In genomic region chr10:79159141-79159619, GRCh38 we compare ENCODE assay signal across 11 cellular contexts.
DNase-seq lines count a peak whose midpoint lies in the region; ATAC-seq, FAIRE-seq and TF ChIP-seq lines count a peak whose summit lies in the region.
"Had no signal": no experiment of that assay in that cellular context is flagged by ENCODE, and none has a peak within 500 bp of the region (broad histone marks: within the 10 kb centered on the region; RNA-seq: fewer than 3 reads in every experiment).

No MANE protein-coding gene starts in this region.

- CTCF ChIA-PET in activated CD8-positive, alpha-beta T cell treated with anti-CD3 and anti-CD28 coated beads for 36 hours (lab: Charles Lee) = interaction anchor here (2.9 kb wide), 1 partner anchor 37 kb away, joined by 10 read pairs; no protein-coding TSS in a partner anchor

- peak overlapping the region; percentile 96 for H3K27ac Mint-ChIP-seq in astrocyte (ENCODE audit: unreplicated experiment)
- no peak overlapping the region for H3K27ac Mint-ChIP-seq in activated CD8-positive, alpha-beta T cell treated with anti-CD3 and anti-CD28 coated beads for 36 hours

- H3K9me3 ChIP-seq in astrocyte (ENCODE audit: insufficient read depth, low read depth, low read length) (no peaks in the 10 kb centered on the region), gastrocnemius medialis (no peaks in the 10 kb centered on the region)
- H3K9me3 ChIP-seq: right lobe of liver had no signal

- peaks cover 97% of the 10 kb centered on the region for H3K79me2 ChIP-seq in astrocyte (ENCODE audit: insufficient read depth, low read length)

- H3K4me2 ChIP-seq in astrocyte (ENCODE audit: low read length) = peak overlapping the region; percentile 65

- H3K27me3 ChIP-seq in astrocyte (ENCODE audit: insufficient read depth, low read length) (no peaks in the 10 kb centered on the region), gastrocnemius medialis (no peaks in the 10 kb centered on the region)
- H3K27me3 ChIP-seq: right lobe of liver had no signal

- H4K20me1 ChIP-seq in astrocyte (ENCODE audit: insufficient read depth, low read length) = peaks cover 34% of the 10 kb centered on the region

- H3K4me1 ChIP-seq in astrocyte (ENCODE audit: insufficient read depth, low read length) = peaks cover 67% of the 10 kb centered on the region
- peaks cover 70 to 86% of the 10 kb centered on the region in 2 donors for H3K4me1 ChIP-seq in gastrocnemius medialis

- peak overlapping the region; percentile 27 for H3K4me3 Mint-ChIP-seq in astrocyte (ENCODE audit: unreplicated experiment)
- no peak overlapping the region for H3K4me3 Mint-ChIP-seq in activated CD8-positive, alpha-beta T cell treated with anti-CD3 and anti-CD28 coated beads for 36 hours

- H3K9me3 Mint-ChIP-seq in astrocyte (ENCODE audit: unreplicated experiment) = no peaks in the 10 kb centered on the region
- no peaks in the 10 kb centered on the region for H3K9me3 Mint-ChIP-seq in activated CD8-positive, alpha-beta T cell treated with anti-CD3 and anti-CD28 coated beads for 36 hours

- H3K36me3 Mint-ChIP-seq in astrocyte (ENCODE audit: low read depth, unreplicated experiment) = peaks cover 7% of the 10 kb centered on the region
- no peaks in the 10 kb centered on the region for H3K36me3 Mint-ChIP-seq in activated CD8-positive, alpha-beta T cell treated with anti-CD3 and anti-CD28 coated beads for 36 hours (ENCODE audit: low read depth)

- H2AFZ ChIP-seq in astrocyte (ENCODE audit: low read depth, low read length) = no peak overlapping the region

- in situ Hi-C loops in gastrocnemius medialis (cut with MboI; ENCODE audit: low sequenced_read_pairs in 4 of 4) = loop anchor here in 1 of 4 donors (10.0 kb wide), 1 partner anchor 74 kb away; no protein-coding TSS in a partner anchor

- DNase-seq in GM04503 (ENCODE audit: low read depth) (peak; percentile 66), astrocyte (ENCODE audit: low read depth) (peak; percentile 76), hepatic stellate cell (ENCODE audit: low spot score) (peak; percentile 90), gastrocnemius medialis (no peak), superior temporal gyrus (ENCODE audit: extremely low spot score) (no peak), ureter (ENCODE audit: low spot score) (no peak), NCI-H510A (lab: John Stamatoyannopoulos, UW) (no peak)
- DNase-seq in activated CD8-positive, alpha-beta T cell treated with anti-CD3 and anti-CD28 coated beads for 36 hours = no peak
- DNase-seq: NCI-H82 had no signal

- POLR2A ChIA-PET in activated CD8-positive, alpha-beta T cell treated with anti-CD3 and anti-CD28 coated beads for 36 hours (lab: Charles Lee) = no interaction called here

- H3K27me3 Mint-ChIP-seq in astrocyte (ENCODE audit: low read depth, unreplicated experiment) = no peaks in the 10 kb centered on the region
- no peaks in the 10 kb centered on the region for H3K27me3 Mint-ChIP-seq in activated CD8-positive, alpha-beta T cell treated with anti-CD3 and anti-CD28 coated beads for 36 hours

- H3K4me1 Mint-ChIP-seq in astrocyte (ENCODE audit: low read depth, unreplicated experiment) = peaks cover 50% of the 10 kb centered on the region
- no peaks in the 10 kb centered on the region for H3K4me1 Mint-ChIP-seq in activated CD8-positive, alpha-beta T cell treated with anti-CD3 and anti-CD28 coated beads for 36 hours (ENCODE audit: low read depth)

- ATAC-seq in gastrocnemius medialis = no peak
- no peak for ATAC-seq in activated CD8-positive, alpha-beta T cell treated with anti-CD3 and anti-CD28 coated beads for 36 hours

- TF ChIP-seq CTCF in astrocyte (IDR thresholded peaks at IDR 0.05; ENCODE audit: insufficient read depth, low read depth, low read length) = no peak
- TF ChIP-seq CTCF in gastrocnemius medialis (IDR thresholded peaks at IDR 0.05 in 4 of 5, conservative IDR thresholded peaks at IDR 0.05 in 1 of 5) = no peak
- TF ChIP-seq CTCF in activated CD8-positive, alpha-beta T cell treated with anti-CD3 and anti-CD28 coated beads for 36 hours (IDR thresholded peaks at IDR 0.05) = no peak

- no peak for FAIRE-seq in astrocyte (lab: Jason Lieb, UNC)
- FAIRE-seq: endometrium had no signal

- H3K9ac ChIP-seq in astrocyte (ENCODE audit: low read length) = peak overlapping the region; percentile 79

- H3K27ac ChIP-seq in astrocyte (ENCODE audit: low read depth, low read length) = peak overlapping the region; percentile 90
- H3K27ac ChIP-seq in gastrocnemius medialis = peak overlapping the region; percentile 64 to 89 (median 87)

- TF ChIP-seq POLR2A in gastrocnemius medialis (IDR thresholded peaks at IDR 0.05) = no peak

- intact Hi-C loops in gastrocnemius medialis (cut with DNase I; ENCODE audit: low total_unique reads) = loop anchor here (5.0 to 10.0 kb wide), 3 partner anchors 33 to 286 kb away; partner anchors contain the start of gene ZCCHC24
- intact Hi-C loops in activated CD8-positive, alpha-beta T cell treated with anti-CD3 and anti-CD28 coated beads for 36 hours (cut with micrococcal nuclease) = no loop called here

- H3K36me3 ChIP-seq in astrocyte (ENCODE audit: insufficient read depth, low read length) (peaks cover 2% of the 10 kb centered on the region), gastrocnemius medialis (no peaks in the 10 kb centered on the region)
- H3K36me3 ChIP-seq: right lobe of liver had no signal

- H3K4me3 ChIP-seq in astrocyte (ENCODE audit: insufficient read depth, low read depth, low read length) (peak overlapping the region; percentile 15), gastrocnemius medialis (no peak overlapping the region)
- H3K4me3 ChIP-seq: right lobe of liver had no signal

Comparison
In these comparisons a context has a peak if more than half of its experiments do, and no peak if none do; other contexts are left out.
1. DNase-seq: peak in GM04503 (single experiment), astrocyte (single experiment) and hepatic stellate cell (single experiment); none in gastrocnemius medialis (0 of 2), superior temporal gyrus (single experiment), activated CD8-positive, alpha-beta T cell treated with anti-CD3 and anti-CD28 coated beads for 36 hours (single experiment), ureter (single experiment) and NCI-H510A (single experiment).